ENCODE assay signal across 7 cellular contexts in genomic region chr10:21524526-21525366, GRCh38. TPM values are rescaled to one million over a fixed set of nuclear protein-coding genes. Genes with fewer than 3 reads are reported as not detected.
DNase-seq lines count a peak whose midpoint lies in the region; TF ChIP-seq lines count a peak whose summit lies in the region.

No MANE protein-coding gene starts in this region.

- H3K27ac ChIP-seq in KOPT-K1 (ENCODE audit: low read depth, low read length, poor library complexity, severe bottlenecking) (peak overlapping the region; percentile 92), subcutaneous abdominal adipose tissue (ENCODE audit: low read depth, low read length) (peak overlapping the region; percentile 99)

- H3K4me1 ChIP-seq in subcutaneous abdominal adipose tissue (ENCODE audit: control insufficient read depth in 5 of 5, insufficient read depth in 5 of 5, low read length in 5 of 5) = peaks cover 0 to 43% (median 37%) of the 10 kb centered on the region in 5 donors

- no peak for TF ChIP-seq CTCF in astrocyte of the cerebellum (IDR thresholded peaks at IDR 0.05; ENCODE audit: low read depth, low read length, missing control alignments)
- no peak for TF ChIP-seq CTCF in kidney epithelial cell (IDR thresholded peaks at IDR 0.05; ENCODE audit: insufficient read depth, low read length, poor library complexity, severe bottlenecking)

- H3K27me3 ChIP-seq in kidney epithelial cell (ENCODE audit: control insufficient read depth, insufficient read depth, low read length) (no peaks in the 10 kb centered on the region), subcutaneous abdominal adipose tissue (ENCODE audit: control insufficient read depth in 5 of 5, insufficient read depth in 4 of 5, low read length in 5 of 5) (no peaks in the 10 kb centered on the region)

- H3K4me3 ChIP-seq in astrocyte of the cerebellum (ENCODE audit: low read depth, low read length) (peak overlapping the region; percentile 51), kidney epithelial cell (ENCODE audit: low read depth, low read length) (peak overlapping the region; percentile 49), subcutaneous abdominal adipose tissue (ENCODE audit: low read depth in 1 of 5, low read length in 5 of 5) (peak overlapping the region; percentile 78 to 96 (median 87))

- in situ Hi-C loops in astrocyte of the cerebellum (cut with HindIII; ENCODE audit: low sequenced_read_pairs) = loop anchor here (25.0 kb wide), 2 partner anchors 237 to 437 kb away; no protein-coding TSS in a partner anchor

- DNase-seq in ELF-1 (ENCODE audit: low read depth, low spot score) = peak; percentile 65
- no peak for DNase-seq in astrocyte of the cerebellum (ENCODE audit: low read depth)
- DNase-seq in kidney epithelial cell (ENCODE audit: low read depth) = no peak
- no peak for DNase-seq in cerebellar nuclear complex (lab: John Stamatoyannopoulos, UW)
- no peak for DNase-seq in central memory CD4-positive, alpha-beta T cell

- H3K9me3 ChIP-seq in KOPT-K1 (ENCODE audit: insufficient read depth, low read length, poor library complexity, severe bottlenecking) (no peaks in the 10 kb centered on the region), subcutaneous abdominal adipose tissue (ENCODE audit: control insufficient read depth in 5 of 5, low read length in 5 of 5) (no peaks in the 10 kb centered on the region)

- H3K36me3 ChIP-seq in KOPT-K1 (ENCODE audit: insufficient read depth, low read length) = no peaks in the 10 kb centered on the region
- no peaks in the 10 kb centered on the region for H3K36me3 ChIP-seq in kidney epithelial cell (ENCODE audit: control insufficient read depth, insufficient read depth, low read length)
- no peaks in the 10 kb centered on the region for H3K36me3 ChIP-seq in subcutaneous abdominal adipose tissue (ENCODE audit: control insufficient read depth in 5 of 5, insufficient read depth in 5 of 5, low read length in 5 of 5)

- peak overlapping the region; percentile 3 to 82 (median 72) for H3K9ac ChIP-seq in subcutaneous abdominal adipose tissue (ENCODE audit: low read length in 5 of 5)

RNA-seq across cellular contexts. Expression of gene SKIDA1, which starts 0.7 kb away (rescaled TPM):
- total RNA-seq in kidney epithelial cell = 0.27 and 1.5 TPM in 2 replicates

RNA-seq across cellular contexts. Expression of gene MLLT10, which starts 9.3 kb away (rescaled TPM):
- total RNA-seq in kidney epithelial cell = 32.3 and 32.7 TPM in 2 replicates
